8 cellular contexts compared by ENCODE assay signal in genomic region chr5:123670981-123671557, GRCh38.
DNase-seq lines count a peak whose midpoint lies in the region; ATAC-seq and TF ChIP-seq lines count a peak whose summit lies in the region.

No MANE protein-coding gene starts in this region.

- H3K27me3 ChIP-seq in lung (ENCODE audit: control insufficient read depth, insufficient read depth): no peaks in the 10 kb centered on the region

- WGBS in lung, 2 donors: 11 to 12% methylated on average over 5 of the region's 5 CpGs

- H3K27ac Mint-ChIP-seq in stimulated activated naive B cell treated with anti-CD40 and anti-IgM and Interleukin-4, amounts not matched to agents 10 μg/mL and 1 μg/mL and 100 μg/mL, for 72 hours: no peak overlapping the region

- H3K4me1 Mint-ChIP-seq in stimulated activated naive B cell treated with anti-CD40 and anti-IgM and Interleukin-4, amounts not matched to agents 10 μg/mL and 1 μg/mL and 100 μg/mL, for 72 hours: peaks cover 0 to 7% of the 10 kb centered on the region in 2 donors

- peaks cover 0 to 2% of the 10 kb centered on the region in 2 donors for H3K9me3 ChIP-seq in lung (ENCODE audit: control insufficient read depth in 2 of 2, insufficient read depth in 1 of 2, low read length in 1 of 2)

- H3K4me1 ChIP-seq in lung (ENCODE audit: control insufficient read depth in 2 of 2, insufficient read depth in 2 of 2, low read length in 2 of 2): peaks cover 0 to 9% of the 10 kb centered on the region in 2 donors

- H3K9me3 Mint-ChIP-seq in stimulated activated naive B cell treated with anti-CD40 and anti-IgM and Interleukin-4, amounts not matched to agents 10 μg/mL and 1 μg/mL and 100 μg/mL, for 72 hours: peaks cover 0 to 1% of the 10 kb centered on the region in 2 donors

- H3K27ac ChIP-seq in coronary artery: no peak overlapping the region
- H3K27ac ChIP-seq in lung (ENCODE audit: low read depth in 1 of 2, low read length in 1 of 2): no peak overlapping the region

- DNase-seq in Ammon's horn (ENCODE audit: low spot score): peak; percentile 57
- peak; percentile 17 for DNase-seq in NCI-H1105 (lab: John Stamatoyannopoulos, UW)
- peak in 3 of 5 experiments; percentile 3 to 47 (median 17) for DNase-seq in T-helper 2 cell
- DNase-seq in coronary artery (ENCODE audit: low spot score): no peak
- peak; percentile 44 for DNase-seq in lung (ENCODE audit: low spot score)
- DNase-seq in stimulated activated naive B cell treated with anti-CD40 and anti-IgM and Interleukin-4, amounts not matched to agents 10 μg/mL and 1 μg/mL and 100 μg/mL, for 72 hours: peak; percentile 22

- no peaks in the 10 kb centered on the region for H3K36me3 Mint-ChIP-seq in stimulated activated naive B cell treated with anti-CD40 and anti-IgM and Interleukin-4, amounts not matched to agents 10 μg/mL and 1 μg/mL and 100 μg/mL, for 72 hours

- H3K4me3 Mint-ChIP-seq in stimulated activated naive B cell treated with anti-CD40 and anti-IgM and Interleukin-4, amounts not matched to agents 10 μg/mL and 1 μg/mL and 100 μg/mL, for 72 hours: no peak overlapping the region

- no peaks in the 10 kb centered on the region for H3K36me3 ChIP-seq in lung (ENCODE audit: control insufficient read depth in 2 of 2, insufficient read depth in 2 of 2, low read length in 2 of 2)

- ATAC-seq in GM18511 (IDR thresholded peaks at IDR 0.05; ENCODE audit: unreplicated experiment): peak; percentile 56
- peak; percentile 75 for ATAC-seq in lung (ENCODE audit: insufficient read depth, low FRiP score)
- ATAC-seq in stimulated activated naive B cell treated with anti-CD40 and anti-IgM and Interleukin-4, amounts not matched to agents 10 μg/mL and 1 μg/mL and 100 μg/mL, for 72 hours (replicated peaks): peak; percentile 19 to 45
- no peak for ATAC-seq in HG02588 (IDR thresholded peaks at IDR 0.05; ENCODE audit: unreplicated experiment)

- TF ChIP-seq CTCF in coronary artery (IDR thresholded peaks at IDR 0.05) (peak; percentile 62), lung (IDR thresholded peaks at IDR 0.05; ENCODE audit: control extremely low read depth, extremely low read depth) (peak; percentile 60)

- no peak overlapping the region for H3K4me3 ChIP-seq in coronary artery
- no peak overlapping the region for H3K4me3 ChIP-seq in lung

- H3K27me3 Mint-ChIP-seq in stimulated activated naive B cell treated with anti-CD40 and anti-IgM and Interleukin-4, amounts not matched to agents 10 μg/mL and 1 μg/mL and 100 μg/mL, for 72 hours: peaks cover 0 to 3% of the 10 kb centered on the region in 2 donors
